Comparison of ENCODE assay signal across 10 cellular contexts in genomic region chr3:150744041-150745026, GRCh38. TPM values are rescaled to one million over a fixed set of nuclear protein-coding genes. Genes with fewer than 3 reads are reported as not detected.
DNase-seq lines count a peak whose midpoint lies in the region; ATAC-seq and TF ChIP-seq lines count a peak whose summit lies in the region.
"Had no signal": no experiment of that assay in that cellular context is flagged by ENCODE, and none has a peak within 500 bp of the region (broad histone marks: within the 10 kb centered on the region; RNA-seq: fewer than 3 reads in every experiment).

No MANE protein-coding gene starts in this region.

- DNase-seq in CD14-positive monocyte (ENCODE audit: low spot score) (no peak), NCI-H82 (lab: John Stamatoyannopoulos, UW) (peak; percentile 85), upper lobe of right lung (no peak), SW480 (ENCODE audit: low spot score) (no peak)
- no peak for DNase-seq in effector memory CD8-positive, alpha-beta T cell
- DNase-seq in stimulated activated CD4-positive, alpha-beta T cell treated with anti-CD3 and anti-CD28 coated beads, Interleukin-4, amount 100 ng/mL, for 4 hours: no peak
- DNase-seq: activated CD4-positive, alpha-beta T cell treated with anti-CD3 and anti-CD28 coated beads, Interleukin-2, amount 50 U/mL, for 1 hour had no signal

- H3K4me3 ChIP-seq in upper lobe of right lung: no peak overlapping the region

- peaks cover 0 to 2% (median 0%) of the 10 kb centered on the region in 3 donors for H3K27me3 Mint-ChIP-seq in CD14-positive monocyte (ENCODE audit: low read depth in 3 of 3)
- no peaks in the 10 kb centered on the region for H3K27me3 Mint-ChIP-seq in effector memory CD8-positive, alpha-beta T cell
- H3K27me3 Mint-ChIP-seq in nephron (ENCODE audit: low read depth): peaks cover 3% of the 10 kb centered on the region

- no peak overlapping the region for H3K27ac ChIP-seq in upper lobe of right lung

- peaks cover 10% of the 10 kb centered on the region for H3K36me3 ChIP-seq in upper lobe of right lung

- no peak for ATAC-seq in effector memory CD8-positive, alpha-beta T cell (replicated peaks)
- ATAC-seq in upper lobe of right lung (no peak), GM19455 (IDR thresholded peaks at IDR 0.05; ENCODE audit: unreplicated experiment) (no peak)

- H3K36me3 Mint-ChIP-seq in CD14-positive monocyte: peaks cover 25 to 32% of the 10 kb centered on the region in 2 donors
- H3K36me3 Mint-ChIP-seq in effector memory CD8-positive, alpha-beta T cell (ENCODE audit: insufficient read depth): peaks cover 25% of the 10 kb centered on the region
- peaks cover 9% of the 10 kb centered on the region for H3K36me3 Mint-ChIP-seq in nephron (ENCODE audit: low read depth)

- H3K27ac Mint-ChIP-seq in CD14-positive monocyte (peak overlapping the region in 6 of 7 donors; percentile 3 to 80 (median 32)), nephron (peak overlapping the region in 2 of 3 experiments; percentile 27 to 48)
- H3K27ac Mint-ChIP-seq in effector memory CD8-positive, alpha-beta T cell: peak overlapping the region; percentile 15 to 52

- peaks cover 17% of the 10 kb centered on the region for H3K4me1 ChIP-seq in upper lobe of right lung

- intact Hi-C loops in CD14-positive monocyte (cut with micrococcal nuclease): no loop called here
- intact Hi-C loops in upper lobe of right lung (cut with DNase I): no loop called here

- H3K4me1 Mint-ChIP-seq in CD14-positive monocyte (peaks cover 50% of the 10 kb centered on the region), nephron (peaks cover 22% of the 10 kb centered on the region)
- H3K4me1 Mint-ChIP-seq in effector memory CD8-positive, alpha-beta T cell (ENCODE audit: low read depth in 2 of 2): peaks cover 52 to 56% of the 10 kb centered on the region in 2 donors

- no peaks in the 10 kb centered on the region for H3K9me3 Mint-ChIP-seq in CD14-positive monocyte
- H3K9me3 Mint-ChIP-seq in effector memory CD8-positive, alpha-beta T cell: no peaks in the 10 kb centered on the region
- no peaks in the 10 kb centered on the region for H3K9me3 Mint-ChIP-seq in nephron

- H3K27me3 ChIP-seq in upper lobe of right lung: no peaks in the 10 kb centered on the region

- H3K4me3 Mint-ChIP-seq in CD14-positive monocyte: no peak overlapping the region
- no peak overlapping the region for H3K4me3 Mint-ChIP-seq in effector memory CD8-positive, alpha-beta T cell
- no peak overlapping the region for H3K4me3 Mint-ChIP-seq in nephron

- no peak for TF ChIP-seq CTCF in CD14-positive monocyte (IDR thresholded peaks at IDR 0.05)
- TF ChIP-seq CTCF in nephron (IDR thresholded peaks at IDR 0.05; ENCODE audit: unreplicated experiment in 3 of 3): no peak
- TF ChIP-seq CTCF in upper lobe of right lung (IDR thresholded peaks at IDR 0.05): no peak

- no peaks in the 10 kb centered on the region for H3K9me3 ChIP-seq in upper lobe of right lung

RNA-seq across cellular contexts. Expression of gene SIAH2, which starts 18.6 kb away (rescaled TPM):
- polyA plus RNA-seq in CD14-positive monocyte: 10 to 100 TPM; 24.6 to 43.5 TPM
- 16.9 TPM for total RNA-seq in upper lobe of right lung

RNA-seq across cellular contexts. Expression of gene ERICH6, which starts 40.6 kb away (rescaled TPM):
- not detected for polyA plus RNA-seq in CD14-positive monocyte
- total RNA-seq in upper lobe of right lung: not detected
- total RNA-seq: posterior vena cava had no signal
